ENCODE assay signal across 9 cellular contexts in genomic region chr14:103846008-103846568, GRCh38. TPM values are rescaled to one million over a fixed set of nuclear protein-coding genes. Genes with fewer than 3 reads are reported as not detected.
A peak's percentile ranks its signal among the peaks of the same experiment; 100 is the strongest.
DNase-seq lines count a peak whose midpoint lies in the region; ATAC-seq and TF ChIP-seq lines count a peak whose summit lies in the region.
"Had no signal": no experiment of that assay in that cellular context is flagged by ENCODE, and none has a peak within 500 bp of the region (broad histone marks: within the 10 kb centered on the region; RNA-seq: fewer than 3 reads in every experiment).

No MANE protein-coding gene starts in this region.

- H3K4me3 ChIP-seq in heart left ventricle (peak overlapping the region; percentile 40 to 98 (median 82)), mesodermal cell (ENCODE audit: extremely low read depth, insufficient read depth, low read length, poor library complexity, severe bottlenecking) (peak overlapping the region; percentile 44), urinary bladder (ENCODE audit: low read depth, low read length) (peak overlapping the region; percentile 97)

- intact Hi-C loops in heart left ventricle (cut with DNase I) = loop anchor here in 5 of 10 donors (5.0 to 10.0 kb wide), 2 partner anchors 39 to 69 kb away; no protein-coding TSS in a partner anchor
- intact Hi-C loops in Right ventricle myocardium inferior (cut with DNase I) = no loop called here

- peaks cover 0 to 2% (median 0%) of the 10 kb centered on the region in 5 experiments for H3K9me3 Mint-ChIP-seq in brain

- H3K4me3 Mint-ChIP-seq in brain = peak overlapping the region; percentile 91 to 98 (median 93)

- H3K27ac Mint-ChIP-seq in brain = peak overlapping the region; percentile 19 to 88 (median 83)

- H3K27me3 ChIP-seq in heart left ventricle = peaks cover 0 to 9% (median 0%) of the 10 kb centered on the region in 9 donors

- TF ChIP-seq CTCF in heart left ventricle (IDR thresholded peaks at IDR 0.05) (no peak), brain (conservative IDR thresholded peaks at IDR 0.05) (no peak)

- peaks cover 46% of the 10 kb centered on the region for H3K27me3 Mint-ChIP-seq in brain

- in situ Hi-C loops in G401 (cut with HindIII; ENCODE audit: low sequenced_read_pairs) = no loop called here

- no peak for DNase-seq in heart left ventricle
- DNase-seq in Right ventricle myocardium inferior (ENCODE audit: missing footprints) = no peak
- DNase-seq in NCI-H1436 (lab: John Stamatoyannopoulos, UW) = no peak
- no peak for DNase-seq in G401 (ENCODE audit: low spot score)
- no peak for DNase-seq in HPDE6-E6E7 (ENCODE audit: extremely low spot score)
- DNase-seq: GDM1 had no signal

- peaks cover 0 to 55% (median 27%) of the 10 kb centered on the region in 12 donors for H3K4me1 ChIP-seq in heart left ventricle
- H3K4me1 ChIP-seq in mesodermal cell (ENCODE audit: control insufficient read depth, insufficient read depth, low read length, poor library complexity, severe bottlenecking) = no peaks in the 10 kb centered on the region
- H3K4me1 ChIP-seq in urinary bladder (ENCODE audit: insufficient read depth) = no peaks in the 10 kb centered on the region

- 16 to 28% (median 24%) methylated on average over 9 of the region's 9 CpGs for WGBS in heart left ventricle, 4 donors
- 11 to 14% methylated on average over 5 to 6 of the region's 9 CpGs for WGBS in mesodermal cell (ENCODE audit: insufficient coverage in 2 of 2), 2 experiments
- 56% methylated on average over 9 of the region's 9 CpGs for WGBS in urinary bladder

- H3K36me3 ChIP-seq in heart left ventricle (peaks cover 0 to 17% (median 0%) of the 10 kb centered on the region in 9 donors), mesodermal cell (ENCODE audit: control insufficient read depth, insufficient read depth, low read length) (no peaks in the 10 kb centered on the region), urinary bladder (ENCODE audit: insufficient read depth) (no peaks in the 10 kb centered on the region)

- H3K36me3 Mint-ChIP-seq in brain = peaks cover 19% of the 10 kb centered on the region

- ATAC-seq in heart left ventricle (no peak), Right ventricle myocardium inferior (no peak)

- TF ChIP-seq POLR2A in heart left ventricle (IDR thresholded peaks at IDR 0.05) = no peak

- peak overlapping the region; percentile 76 to 96 (median 90) for H3K27ac ChIP-seq in heart left ventricle
- H3K27ac ChIP-seq in mesodermal cell (ENCODE audit: low read depth, low read length, severe bottlenecking) = no peak overlapping the region
- H3K27ac ChIP-seq in urinary bladder (ENCODE audit: low read depth) = no peak overlapping the region

- peaks cover 22% of the 10 kb centered on the region for H3K4me1 Mint-ChIP-seq in brain

- H3K9me3 ChIP-seq in heart left ventricle (no peaks in the 10 kb centered on the region), mesodermal cell (ENCODE audit: control insufficient read depth, low read length) (no peaks in the 10 kb centered on the region)

RNA-seq across cellular contexts. Expression of gene PPP1R13B, which starts 1.3 kb away (rescaled TPM):
- total RNA-seq in heart left ventricle (10 to 100 TPM; 59.0 to 96.2 (median 78.1) TPM), Right ventricle myocardium inferior (101 TPM), urinary bladder (15.8 TPM)
- polyA plus RNA-seq in heart left ventricle (10 to 100 TPM; 27.5 to 47.6 TPM), brain (ENCODE audit: insufficient read depth, low read depth, low replicate concordance) (22.2 TPM), urinary bladder (17.8 TPM)
- polyA plus RNA-seq in mesodermal cell (2013, experiment 1 of 2) = 8.7 TPM
- 5.5 TPM for polyA plus RNA-seq in mesodermal cell (2013, experiment 2 of 2)
- 9.4 and 12.8 TPM in 2 replicates for total RNA-seq in G401 (2014; rRNA removed; shearing (Covaris generic))

Comparison
In these comparisons a context has a peak if more than half of its experiments do, and no peak if none do; other contexts are left out.
1. H3K27ac ChIP-seq: peak in heart left ventricle (12 of 12); none in mesodermal cell (single experiment) and urinary bladder (single experiment).
2. H3K4me3 ChIP-seq: peak in every context shown above with its lines; median percentile 97 in urinary bladder; 82 in heart left ventricle; 44 in mesodermal cell.